ENCODE assay signal across 26 cellular contexts in the genomic region with DNA sequence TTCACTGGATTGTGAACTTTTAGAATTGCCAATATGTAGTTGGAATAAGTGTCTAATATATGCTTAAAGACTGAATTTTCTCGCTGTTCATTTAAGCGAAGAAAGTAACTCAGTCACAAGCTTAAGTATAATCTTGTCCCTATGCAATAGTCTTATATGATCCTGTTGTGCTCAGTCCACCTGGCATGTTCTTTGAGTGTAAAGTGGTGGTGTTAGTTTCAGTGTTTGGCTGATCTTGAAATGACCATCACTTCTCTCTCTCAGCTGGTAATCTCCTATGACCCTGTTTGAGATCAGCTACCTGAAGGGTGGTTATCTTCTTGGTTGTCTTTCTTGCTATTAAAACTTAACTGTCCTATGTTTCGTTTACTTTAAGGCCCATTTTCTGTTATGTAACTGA.
"Had no signal": no experiment of that assay in that cellular context is flagged by ENCODE, and none has a peak within 500 bp of the region (broad histone marks: within the 10 kb centered on the region; RNA-seq: fewer than 3 reads in every experiment).

No MANE protein-coding gene starts in this region.

- H3K9me3 ChIP-seq: lower lobe of right lung, neutrophil, right atrium auricular region, suprapubic skin, thoracic aorta, tibial nerve, uterus had no signal

- DNase-seq: hippocampal formation; kidney; left colon; left lung; lower lobe of right lung; mammary epithelial cell; mesenchymal stem cell; naive thymus-derived CD8-positive, alpha-beta T cell; occipital lobe; stimulated activated CD4-positive, alpha-beta T cell treated with anti-CD3 and anti-CD28 coated beads, Interleukin-12 subunit alpha, Interleukin-12 subunit beta, amount 100 ng/mL, for 4 hours; stimulated activated CD4-positive, alpha-beta T cell treated with anti-CD3 and anti-CD28 coated beads, Interleukin-15, amount 100 ng/mL, for 24 hours; stimulated activated CD4-positive, alpha-beta T cell treated with anti-CD3 and anti-CD28 coated beads, Interleukin-2, amount 100 ng/mL, for 24 hours; stimulated activated CD4-positive, alpha-beta T cell treated with anti-CD3 and anti-CD28 coated beads, Interleukin-4, amount 100 ng/mL, for 24 hours; stimulated activated naive CD4-positive, alpha-beta T cell; uterus had no signal

- H3K9ac ChIP-seq: neural progenitor cell, parathyroid adenoma had no signal

- ATAC-seq: left colon; left lung; lower lobe of right lung; naive thymus-derived CD8-positive, alpha-beta T cell; sciatic nerve; stimulated activated effector memory CD8-positive, alpha-beta T cell treated with anti-CD3 and anti-CD28 coated beads, Interleukin-12 subunit alpha, Interleukin-12 subunit beta, amount 100 ng/mL, for 72 hours had no signal

- H2AFZ ChIP-seq: neural progenitor cell, parathyroid adenoma had no signal

- H3K36me3 ChIP-seq: left lung, lower lobe of right lung, neural progenitor cell, neutrophil, right atrium auricular region, suprapubic skin, thoracic aorta, tibial nerve, uterus had no signal

- H3K27me3 ChIP-seq: left lung, neural progenitor cell, neutrophil, right atrium auricular region, suprapubic skin, tibial nerve, uterus had no signal

- FAIRE-seq: islet of Langerhans, kidney had no signal

- H3K4me2 ChIP-seq: neural progenitor cell had no signal

- H3K27ac ChIP-seq: left lung, lower lobe of right lung, neural progenitor cell, neutrophil, parathyroid adenoma, right atrium auricular region, skin epidermis, suprapubic skin, thoracic aorta, tibial nerve, uterus had no signal

- H3K4me3 ChIP-seq: left lung, lower lobe of right lung, neural progenitor cell, right atrium auricular region, skin epidermis, suprapubic skin, thoracic aorta, tibial nerve, uterus had no signal

- H3K4me1 ChIP-seq: left lung, lower lobe of right lung, neural progenitor cell, parathyroid adenoma, suprapubic skin, uterus had no signal
